ENCODE assay signal across 24 cellular contexts in genomic region chr4:93730251-93730650, GRCh38.
DNase-seq lines count a peak whose midpoint lies in the region; ATAC-seq and TF ChIP-seq lines count a peak whose summit lies in the region.
"Had no signal": no experiment of that assay in that cellular context is flagged by ENCODE, and none has a peak within 500 bp of the region (broad histone marks: within the 10 kb centered on the region; RNA-seq: fewer than 3 reads in every experiment).

No MANE protein-coding gene starts in this region.

- no peak overlapping the region for H3K27ac ChIP-seq in GM23338 (ENCODE audit: low read depth)
- no peak overlapping the region for H3K27ac ChIP-seq in OCI-LY3 (ENCODE audit: low read length)
- H3K27ac ChIP-seq in ovary: no peak overlapping the region
- H3K27ac ChIP-seq: BLaER1, PC-9, SJSA1 had no signal

- H3K79me2 ChIP-seq in GM23338 (replicated peaks; ENCODE audit: insufficient read depth) (no peaks in the 10 kb centered on the region), OCI-LY3 (ENCODE audit: low read length) (no peaks in the 10 kb centered on the region)

- H3K9me3 ChIP-seq in OCI-LY3 (ENCODE audit: insufficient read depth, low read length) (no peaks in the 10 kb centered on the region), ovary (no peaks in the 10 kb centered on the region)
- H3K9me3 ChIP-seq: BLaER1, SJSA1 had no signal

- H3K27me3 ChIP-seq in GM23338 (ENCODE audit: insufficient read depth): no peaks in the 10 kb centered on the region
- no peaks in the 10 kb centered on the region for H3K27me3 ChIP-seq in OCI-LY3 (ENCODE audit: low read depth, low read length)
- no peaks in the 10 kb centered on the region for H3K27me3 ChIP-seq in ovary
- H3K27me3 ChIP-seq: BLaER1, SJSA1 had no signal

- H3K4me1 ChIP-seq in GM23338 (ENCODE audit: insufficient read depth) (peaks cover 48% of the 10 kb centered on the region), OCI-LY3 (ENCODE audit: low read length) (no peaks in the 10 kb centered on the region), ovary (ENCODE audit: insufficient read depth) (no peaks in the 10 kb centered on the region)
- H3K4me1 ChIP-seq: BLaER1, SJSA1 had no signal

- no peak for TF ChIP-seq POLR2A in ovary (IDR thresholded peaks at IDR 0.05)

- TF ChIP-seq CTCF in GM23338 (conservative IDR thresholded peaks at IDR 0.05; ENCODE audit: low read depth in 2 of 2): no peak
- no peak for TF ChIP-seq CTCF in OCI-LY3 (IDR thresholded peaks at IDR 0.05; ENCODE audit: low read depth, low read length)
- no peak for TF ChIP-seq CTCF in neural crest cell (conservative IDR thresholded peaks at IDR 0.05)
- no peak for TF ChIP-seq CTCF in ovary (IDR thresholded peaks at IDR 0.05)

- no peaks in the 10 kb centered on the region for H3K9me3 Mint-ChIP-seq in GM23338
- no peaks in the 10 kb centered on the region for H3K9me3 Mint-ChIP-seq in neural crest cell
- no peaks in the 10 kb centered on the region for H3K9me3 Mint-ChIP-seq in activated T-helper 2 cell treated with anti-CD3 and anti-CD28 coated beads, Interferon-gamma antibody, Interleukin-2, Interleukin-4, amounts not matched to agents 10 μg/mL and 5 μg/mL and 100 μg/mL, durations not matched to agents 14 hours and 24 hours and 36 hours

- intact Hi-C loops in activated T-helper 2 cell treated with anti-CD3 and anti-CD28 coated beads, Interferon-gamma antibody, Interleukin-2, Interleukin-4, amounts not matched to agents 10 μg/mL and 5 μg/mL and 100 μg/mL, durations not matched to agents 14 hours and 24 hours and 36 hours (cut with micrococcal nuclease): no loop called here
- intact Hi-C loops in ovary (cut with DNase I): no loop called here

- H3K4me1 Mint-ChIP-seq in GM23338: peaks cover 41% of the 10 kb centered on the region
- peaks cover 26% of the 10 kb centered on the region for H3K4me1 Mint-ChIP-seq in neural crest cell
- H3K4me1 Mint-ChIP-seq in activated T-helper 2 cell treated with anti-CD3 and anti-CD28 coated beads, Interferon-gamma antibody, Interleukin-2, Interleukin-4, amounts not matched to agents 10 μg/mL and 5 μg/mL and 100 μg/mL, durations not matched to agents 14 hours and 24 hours and 36 hours (ENCODE audit: low read depth): no peaks in the 10 kb centered on the region
- H3K4me1 Mint-ChIP-seq: CD4-positive, CD25-positive, alpha-beta regulatory T cell had no signal

- H3K4me3 ChIP-seq in GM23338: no peak overlapping the region
- H3K4me3 ChIP-seq in OCI-LY3 (ENCODE audit: low read length): no peak overlapping the region
- H3K4me3 ChIP-seq in ovary: no peak overlapping the region
- H3K4me3 ChIP-seq: BLaER1, K562, PC-9, SJSA1 had no signal

- DNase-seq in GM23338 (ENCODE audit: low spot score) (no peak), cerebellum (ENCODE audit: low spot score) (peak; percentile 35), neural crest cell (ENCODE audit: low read depth, low spot score) (no peak), iPS-NIHi11 (ENCODE audit: low spot score) (no peak), ovary (no peak)
- no peak for DNase-seq in activated T-helper 2 cell treated with anti-CD3 and anti-CD28 coated beads, Interferon-gamma antibody, Interleukin-2, Interleukin-4, amounts not matched to agents 10 μg/mL and 5 μg/mL and 100 μg/mL, durations not matched to agents 14 hours and 24 hours and 36 hours (ENCODE audit: low spot score)
- DNase-seq: CD4-positive, CD25-positive, alpha-beta regulatory T cell; H7; Kasumi-1; NCI-H1092 treated with DMSO at 0.1 percent for 48 hours; NCI-H1436; NCI-H187 treated with DMSO at 0.1 percent for 48 hours; NCI-H2171 treated with DMSO at 0.1 percent for 48 hours; NCI-H345; NCI-H510A treated with DMSO at 0.1 percent for 48 hours; NCI-H748 treated with DMSO at 0.1 percent for 48 hours; NK-92 treated with Interleukin-12 subunit alpha and Interleukin-12 subunit beta, amount 100 ng/mL, for 24 hours; PC-9; Right ventricle myocardium superior; RPMI8226 had no signal

- no peak overlapping the region for H3K9ac ChIP-seq in OCI-LY3 (ENCODE audit: low read length)
- H3K9ac ChIP-seq: BLaER1 had no signal

- H3K9me2 ChIP-seq in GM23338 (ENCODE audit: insufficient read depth): no peaks in the 10 kb centered on the region

- H4K20me1 ChIP-seq in GM23338 (replicated peaks; ENCODE audit: insufficient read depth): 0 out of 2 replicates have a peak, but pooled peaks cover 3% of the 10 kb centered on the region
- H4K20me1 ChIP-seq in OCI-LY3 (ENCODE audit: insufficient read depth, low read length): no peaks in the 10 kb centered on the region
- H4K20me1 ChIP-seq: BLaER1 had no signal

- 76 to 80% (median 78%) methylated on average over 1 of the region's 1 CpG for WGBS in ovary, 3 donors

- no peak; the same call in 2 of the 3 replicates for ATAC-seq in GM23338
- ATAC-seq: K562 had no signal

- H3K36me3 ChIP-seq in GM23338 (ENCODE audit: insufficient read depth) (peaks cover 3% of the 10 kb centered on the region; the same call in 1 of the 2 replicates), OCI-LY3 (replicated peaks; ENCODE audit: low read depth, low read length) (no peaks in the 10 kb centered on the region), ovary (no peaks in the 10 kb centered on the region)
- H3K36me3 ChIP-seq: BLaER1, SJSA1 had no signal

- peaks cover 4% of the 10 kb centered on the region for H3K27me3 Mint-ChIP-seq in GM23338 (ENCODE audit: insufficient read depth, low read depth, poor library complexity)
- no peaks in the 10 kb centered on the region for H3K27me3 Mint-ChIP-seq in neural crest cell (ENCODE audit: low read depth)
- no peaks in the 10 kb centered on the region for H3K27me3 Mint-ChIP-seq in activated T-helper 2 cell treated with anti-CD3 and anti-CD28 coated beads, Interferon-gamma antibody, Interleukin-2, Interleukin-4, amounts not matched to agents 10 μg/mL and 5 μg/mL and 100 μg/mL, durations not matched to agents 14 hours and 24 hours and 36 hours (ENCODE audit: low read depth)

- H2AFZ ChIP-seq in GM23338 (no peak overlapping the region), OCI-LY3 (ENCODE audit: low read depth, low read length) (0 out of 2 replicates have a peak overlapping the region, but pooled peaks have one; percentile 22)
- H2AFZ ChIP-seq: PC-9 had no signal

- H3K4me3 Mint-ChIP-seq in GM23338 (no peak overlapping the region), neural crest cell (no peak overlapping the region)
- no peak overlapping the region for H3K4me3 Mint-ChIP-seq in activated T-helper 2 cell treated with anti-CD3 and anti-CD28 coated beads, Interferon-gamma antibody, Interleukin-2, Interleukin-4, amounts not matched to agents 10 μg/mL and 5 μg/mL and 100 μg/mL, durations not matched to agents 14 hours and 24 hours and 36 hours (ENCODE audit: low read depth)
- H3K4me3 Mint-ChIP-seq: CD4-positive, CD25-positive, alpha-beta regulatory T cell had no signal

- no peaks in the 10 kb centered on the region for H3F3A ChIP-seq in GM23338 (replicated peaks; ENCODE audit: low read depth)

- H3K4me2 ChIP-seq in GM23338: peak overlapping the region; percentile 45; the same call in 1 of the 2 replicates
- no peak overlapping the region for H3K4me2 ChIP-seq in OCI-LY3 (ENCODE audit: low read length)
- H3K4me2 ChIP-seq: BLaER1, PC-9 had no signal

- TF ChIP-seq EP300 in ovary (IDR thresholded peaks at IDR 0.05): no peak

- H3K27ac Mint-ChIP-seq in GM23338 (no peak overlapping the region; the same call in 1 of the 2 replicates), neural crest cell (ENCODE audit: unreplicated experiment) (peak overlapping the region; percentile 87)
- no peak overlapping the region for H3K27ac Mint-ChIP-seq in activated T-helper 2 cell treated with anti-CD3 and anti-CD28 coated beads, Interferon-gamma antibody, Interleukin-2, Interleukin-4, amounts not matched to agents 10 μg/mL and 5 μg/mL and 100 μg/mL, durations not matched to agents 14 hours and 24 hours and 36 hours
- H3K27ac Mint-ChIP-seq: CD4-positive, CD25-positive, alpha-beta regulatory T cell had no signal

- no peaks in the 10 kb centered on the region for H3K36me3 Mint-ChIP-seq in GM23338 (ENCODE audit: low read depth)
- H3K36me3 Mint-ChIP-seq in neural crest cell (ENCODE audit: low read depth): no peaks in the 10 kb centered on the region
- H3K36me3 Mint-ChIP-seq in activated T-helper 2 cell treated with anti-CD3 and anti-CD28 coated beads, Interferon-gamma antibody, Interleukin-2, Interleukin-4, amounts not matched to agents 10 μg/mL and 5 μg/mL and 100 μg/mL, durations not matched to agents 14 hours and 24 hours and 36 hours (ENCODE audit: low read depth): no peaks in the 10 kb centered on the region
- H3K36me3 Mint-ChIP-seq: CD4-positive, CD25-positive, alpha-beta regulatory T cell had no signal

TF ChIP-seq in GM23338, 12 proteins besides CTCF, POLR2A, EP300 and RAD21 (continues in another document):
- TF ChIP-seq ZNF114 (CRISPR knock-in tag; IDR thresholded peaks at IDR 0.05) (no peak), EZH2 (IDR thresholded peaks at IDR 0.05; ENCODE audit: low read depth, unreplicated experiment) (no peak), JUNB (IDR thresholded peaks at IDR 0.05; ENCODE audit: unreplicated experiment) (no peak)
